17 cellular contexts compared by ENCODE assay signal in the genomic region with DNA sequence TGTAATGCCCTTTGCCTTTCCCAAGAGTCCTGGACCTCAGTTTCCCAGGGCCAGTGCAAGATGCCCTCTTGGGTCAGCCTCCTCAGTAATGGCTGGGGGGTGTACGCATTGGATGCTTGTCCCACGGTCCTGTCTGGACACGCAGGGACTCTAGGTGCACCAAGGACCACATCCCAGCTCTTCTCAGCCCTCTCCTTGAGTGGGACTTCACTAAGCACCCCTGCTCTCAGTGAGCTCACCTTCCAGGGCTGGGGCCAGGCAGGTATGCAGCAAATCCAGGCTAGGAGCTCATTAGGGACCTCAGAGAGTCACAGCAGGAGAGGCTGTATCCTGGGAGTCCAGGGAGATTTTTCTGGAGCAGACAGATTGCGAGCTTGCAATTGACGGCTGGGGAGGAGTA. TPM values are rescaled to one million over a fixed set of nuclear protein-coding genes. Genes with fewer than 3 reads are reported as not detected.
A peak's percentile ranks its signal among the peaks of the same experiment; 100 is the strongest.
DNase-seq lines count a peak whose midpoint lies in the region; ATAC-seq, FAIRE-seq and TF ChIP-seq lines count a peak whose summit lies in the region.
"Had no signal": no experiment of that assay in that cellular context is flagged by ENCODE, and none has a peak within 500 bp of the region (broad histone marks: within the 10 kb centered on the region; RNA-seq: fewer than 3 reads in every experiment).

No MANE protein-coding gene starts in this region.

- in situ Hi-C loops in HepG2 (cut with HindIII; ENCODE audit: extremely low pct_ligation_motif_present, low pct_unique_long_range_greater_than_20kb), result loop anchor here (10.0 kb wide), 1 partner anchor 304 kb away; the partner anchor contains the start of gene PITX1

- H3K4me3 ChIP-seq in HepG2 (replicated peaks in 1 of 3; ENCODE audit: insufficient read depth in 1 of 3, low read depth in 2 of 3, low read length in 3 of 3) (no peak overlapping the region), right lobe of liver (no peak overlapping the region), lower leg skin (ENCODE audit: low read depth, poor library complexity, severe bottlenecking) (no peak overlapping the region)
- H3K4me3 ChIP-seq: A549 had no signal

- FAIRE-seq in HepG2 (lab: Jason Lieb, UNC), result no peak
- FAIRE-seq: A549, H1 had no signal

- CTCF ChIA-PET in HepG2 (lab: Yijun Ruan, JAX; ENCODE audit: low intra/inter-chr PET ratio, low total read pairs), result no interaction called here

- H3K79me2 ChIP-seq in HepG2 (ENCODE audit: insufficient read depth, low read length), result no peaks in the 10 kb centered on the region

- H2AFZ ChIP-seq in HepG2 (ENCODE audit: low read length), result no peak overlapping the region

- peaks cover 7% of the 10 kb centered on the region for H3K4me1 Mint-ChIP-seq in activated CD4-positive, alpha-beta T cell treated with anti-CD3 and anti-CD28 coated beads, Interleukin-2, amount 10 ng/mL, durations not matched to agents 24 days and 14 days
- H3K4me1 Mint-ChIP-seq: H9 had no signal

- no peak overlapping the region for H3K4me2 ChIP-seq in HepG2 (ENCODE audit: low read depth, low read length)
- H3K4me2 ChIP-seq: A549 had no signal

- no peaks in the 10 kb centered on the region for H3K9me3 Mint-ChIP-seq in activated CD4-positive, alpha-beta T cell treated with anti-CD3 and anti-CD28 coated beads, Interleukin-2, amount 10 ng/mL, durations not matched to agents 24 days and 14 days
- H3K9me3 Mint-ChIP-seq: CD4-positive, alpha-beta T cell; H9 had no signal

- ATAC-seq in HepG2, result no peak
- ATAC-seq in right lobe of liver, result no peak
- no peak for ATAC-seq in GM21390 (IDR thresholded peaks at IDR 0.05; ENCODE audit: unreplicated experiment)
- ATAC-seq: A549 had no signal

- TF ChIP-seq RAD21 in HepG2 (CRISPR knock-in tag; IDR thresholded peaks at IDR 0.05), result no peak

- no TSS peak for BruUV-seq in HepG2 (replicated peaks; lab: Mats Ljungman, UMichigan)

- POLR2A ChIA-PET in HepG2 (lab: Yijun Ruan, JAX), result no interaction called here

- H4K20me1 ChIP-seq in HepG2 (ENCODE audit: insufficient read depth, low read length), result no peaks in the 10 kb centered on the region

- no peak for TF ChIP-seq POLR2A in HepG2 (IDR thresholded peaks at IDR 0.05; ENCODE audit: insufficient read depth in 1 of 2, low read depth in 2 of 2, low read length in 2 of 2)
- TF ChIP-seq POLR2A in right lobe of liver (IDR thresholded peaks at IDR 0.05), result no peak
- TF ChIP-seq POLR2A in lower leg skin (IDR thresholded peaks at IDR 0.05), result no peak

- H3K27me3 Mint-ChIP-seq in activated CD4-positive, alpha-beta T cell treated with anti-CD3 and anti-CD28 coated beads, Interleukin-2, amount 10 ng/mL, durations not matched to agents 24 days and 14 days, result no peaks in the 10 kb centered on the region
- H3K27me3 Mint-ChIP-seq: CD4-positive, alpha-beta T cell had no signal

- no peak for DNase-seq in activated CD4-positive, alpha-beta T cell treated with anti-CD3 and anti-CD28 coated beads, Interleukin-2, amount 10 ng/mL, durations not matched to agents 24 days and 14 days
- DNase-seq in activated CD4-positive, alpha-beta T cell treated with anti-CD3 and anti-CD28 coated beads, Interleukin-2, amount 50 U/mL, for 48 hours, result no peak
- DNase-seq in HepG2 (ENCODE audit: low spot score) (no peak), right lobe of liver (no peak), posterior vena cava (ENCODE audit: low spot score) (peak; percentile 43), lower leg skin (ENCODE audit: low spot score in 2 of 2) (no peak)
- DNase-seq: AML-193; Caco-2; CD4-positive, alpha-beta T cell; DMS79 treated with DMSO at 0.1 percent for 48 hours; GF-D8; H9 had no signal

- peaks cover 56% of the 10 kb centered on the region for H3K36me3 Mint-ChIP-seq in activated CD4-positive, alpha-beta T cell treated with anti-CD3 and anti-CD28 coated beads, Interleukin-2, amount 10 ng/mL, durations not matched to agents 24 days and 14 days (ENCODE audit: low read depth)

- TF ChIP-seq CTCF in HepG2 (CRISPR knock-in tag; IDR thresholded peaks at IDR 0.05) (no peak), right lobe of liver (IDR thresholded peaks at IDR 0.05) (no peak), lower leg skin (IDR thresholded peaks at IDR 0.05) (no peak)

- intact Hi-C loops in activated CD4-positive, alpha-beta T cell treated with anti-CD3 and anti-CD28 coated beads, Interleukin-2, amount 10 ng/mL, durations not matched to agents 24 days and 14 days (cut with micrococcal nuclease), result no loop called here
- intact Hi-C loops in HepG2 (cut with micrococcal nuclease; ENCODE audit: unreplicated experiment), result loop anchor here (10.0 kb wide), 1 partner anchor 314 kb away; no protein-coding TSS in a partner anchor
- intact Hi-C loops in right lobe of liver (cut with DNase I), result no loop called here
- intact Hi-C loops in posterior vena cava (cut with DNase I), result loop anchor here in 1 of 2 donors (10.0 kb wide), 1 partner anchor 304 kb away; the partner anchor contains the start of gene PITX1
- intact Hi-C loops in lower leg skin (cut with DNase I; ENCODE audit: low total_unique reads), result no loop called here

- H3K27ac ChIP-seq in HepG2 (ENCODE audit: extremely low read length, insufficient read depth, low read length) (no peak overlapping the region), right lobe of liver (no peak overlapping the region)
- H3K27ac ChIP-seq: 22Rv1, A549, C4-2B had no signal

- H3K9ac ChIP-seq in HepG2 (ENCODE audit: insufficient read depth, low read depth, low read length), result no peak overlapping the region

- H3K36me3 ChIP-seq in HepG2 (replicated peaks in 1 of 2; ENCODE audit: control insufficient read depth in 1 of 2, insufficient read depth in 2 of 2, low read length in 2 of 2) (peaks cover 51 to 97% of the 10 kb centered on the region in 2 experiments), right lobe of liver (peaks cover 0 to 69% (median 22%) of the 10 kb centered on the region in 4 donors)

- H3K27me3 ChIP-seq in HepG2 (ENCODE audit: control insufficient read depth in 1 of 2, insufficient read depth in 2 of 2, low read length in 2 of 2) (no peaks in the 10 kb centered on the region), right lobe of liver (no peaks in the 10 kb centered on the region)

- WGBS in HepG2 (ENCODE audit: low lambda C conversion rate), result 100% methylated on average over 2 of the region's 5 CpGs
- no CpG with 5 or more reads among the region's 5 CpGs for WGBS in right lobe of liver (ENCODE audit: insufficient coverage, low coverage, low lambda C conversion rate, missing lambda C conversion rate)
- WGBS in lower leg skin, 2 donors, result 93 to 100% methylated on average over 4 to 5 of the region's 5 CpGs

- H3K4me1 ChIP-seq in HepG2 (ENCODE audit: insufficient read depth, low read length) (peaks cover 14% of the 10 kb centered on the region; the same call in 1 of the 2 replicates), right lobe of liver (no peaks in the 10 kb centered on the region)
- H3K4me1 ChIP-seq: A549 had no signal

- H3K9me3 ChIP-seq in HepG2 (ENCODE audit: low read length) (no peaks in the 10 kb centered on the region), right lobe of liver (no peaks in the 10 kb centered on the region)
- H3K9me3 ChIP-seq: A549, Caco-2 had no signal

- peak overlapping the region; percentile 36 for H3K27ac Mint-ChIP-seq in activated CD4-positive, alpha-beta T cell treated with anti-CD3 and anti-CD28 coated beads, Interleukin-2, amount 10 ng/mL, durations not matched to agents 24 days and 14 days
- H3K27ac Mint-ChIP-seq: CD4-positive, alpha-beta T cell; H9 had no signal

- TF ChIP-seq EP300 in HepG2 (IDR thresholded peaks at IDR 0.05; ENCODE audit: low read depth in 2 of 2, low read length in 2 of 2) (no peak), HepG2 (CRISPR knock-in tag; IDR thresholded peaks at IDR 0.05; ENCODE audit: borderline replicate concordance) (no peak)

- no peak overlapping the region for H3K4me3 Mint-ChIP-seq in activated CD4-positive, alpha-beta T cell treated with anti-CD3 and anti-CD28 coated beads, Interleukin-2, amount 10 ng/mL, durations not matched to agents 24 days and 14 days
- H3K4me3 Mint-ChIP-seq: CD4-positive, alpha-beta T cell; H9 had no signal

TF ChIP-seq in HepG2, 621 proteins besides CTCF, POLR2A, EP300 and RAD21:
- TF ChIP-seq RBM22 (optimal IDR thresholded peaks at IDR 0.05; ENCODE audit: low read length), result peak; percentile 86
- TF ChIP-seq ZNF580 (CRISPR knock-in tag; IDR thresholded peaks at IDR 0.05; ENCODE audit: borderline replicate concordance, low read depth), result no peak

RNA-seq across cellular contexts. Expression of gene MACROH2A1, which starts 59.8 kb away (rescaled TPM):
- total RNA-seq in activated CD4-positive, alpha-beta T cell treated with anti-CD3 and anti-CD28 coated beads, Interleukin-2, amount 10 ng/mL, durations not matched to agents 24 days and 14 days, result 282 and 289 TPM in 2 replicates
- total RNA-seq in HepG2 (2016; rRNA removed; fragmentation: Illumina TruSeq; extraction: Trizol) (141 and 158 TPM in 2 replicates), right lobe of liver (100 to 1,000 TPM in 2 of 6 experiments, 10 to 100 TPM in 4; 40.0 to 113 (median 51.6) TPM), posterior vena cava (10 to 100 TPM; 98.0 to 99.6 TPM), lower leg skin (100 to 1,000 TPM; 196 to 234 (median 208) TPM)
- total RNA-seq in HepG2 (2016; cell fraction: cytosol; rRNA removed; fragmentation: Illumina TruSeq; extraction: Trizol; ENCODE audit: low read depth), result 34.0 and 36.6 TPM in 2 replicates
- total RNA-seq in HepG2 (2016; cell fraction: insoluble cytoplasmic fraction; rRNA removed; fragmentation: Illumina TruSeq; extraction: Trizol), result 139 and 158 TPM in 2 replicates
- total RNA-seq in HepG2 (2016; cell fraction: membrane; rRNA removed; fragmentation: Illumina TruSeq; extraction: Trizol), result 72.7 and 73.0 TPM in 2 replicates
- 138 and 155 TPM in 2 replicates for total RNA-seq in HepG2 (2016; cell fraction: nucleus; rRNA removed; fragmentation: Illumina TruSeq; extraction: Trizol)
- 64.7 and 69.1 TPM in 2 replicates for polyA plus RNA-seq in HepG2 (2011; rRNA removed)
- polyA plus RNA-seq in HepG2 (2011; cell fraction: cytosol; rRNA removed), result 58.5 and 70.5 TPM in 2 replicates
- polyA plus RNA-seq in HepG2 (2011; cell fraction: nucleus; rRNA removed), result 131 and 137 TPM in 2 replicates
- 67.6 and 67.7 TPM in 2 replicates for polyA plus RNA-seq in HepG2 (2012)
- 42.2 and 45.6 TPM in 2 replicates for polyA plus RNA-seq in HepG2 (2016; cell fraction: cytosol; fragmentation: Illumina TruSeq; extraction: Trizol; ENCODE audit: low read depth)
- polyA plus RNA-seq in HepG2 (2016; cell fraction: insoluble cytoplasmic fraction; fragmentation: Illumina TruSeq; extraction: Trizol; ENCODE audit: low read depth), result 188 and 202 TPM in 2 replicates
- 69.9 and 70.3 TPM in 2 replicates for polyA plus RNA-seq in HepG2 (2016; cell fraction: membrane; fragmentation: Illumina TruSeq; extraction: Trizol; ENCODE audit: low read depth)
- polyA plus RNA-seq in HepG2 (2016; cell fraction: nucleus; fragmentation: Illumina TruSeq; extraction: Trizol; ENCODE audit: insufficient read depth, low read depth), result 226 and 231 TPM in 2 replicates
- 58.8 and 154 TPM in 2 replicates for polyA minus RNA-seq in HepG2 (2011; rRNA and poly(A)+ RNA removed; ENCODE audit: low replicate concordance)
- 32.4 and 34.2 TPM in 2 replicates for polyA minus RNA-seq in HepG2 (2011; cell fraction: cytosol; rRNA and poly(A)+ RNA removed)
- 125 and 144 TPM in 2 replicates for polyA minus RNA-seq in HepG2 (2011; cell fraction: nucleus; rRNA and poly(A)+ RNA removed)
